ENCODE assay signal across 8 cellular contexts in genomic region chr22:21657361-21658118, GRCh38. TPM values are rescaled to one million over a fixed set of nuclear protein-coding genes. Genes with fewer than 3 reads are reported as not detected.
DNase-seq lines count a peak whose midpoint lies in the region; ATAC-seq, FAIRE-seq and TF ChIP-seq lines count a peak whose summit lies in the region.

No MANE protein-coding gene starts in this region.

- peaks cover 6% of the 10 kb centered on the region for H3K36me3 Mint-ChIP-seq in activated T-helper 2 cell treated with anti-CD3 and anti-CD28 coated beads, Interferon-gamma antibody, Interleukin-2, Interleukin-4, amounts not matched to agents 10 μg/mL and 5 μg/mL and 100 μg/mL, durations not matched to agents 14 hours and 24 hours and 36 hours (ENCODE audit: low read depth)
- no peaks in the 10 kb centered on the region for H3K36me3 Mint-ChIP-seq in progenitor cell of endocrine pancreas (ENCODE audit: insufficient read depth)

- peak; percentile 99 for DNase-seq in D721Med (ENCODE audit: insufficient read length, low spot score)
- peak; percentile 94 for DNase-seq in Karpas-422
- peak; percentile 68 for DNase-seq in RPMI7951 (ENCODE audit: low read depth)
- DNase-seq in activated T-helper 2 cell treated with anti-CD3 and anti-CD28 coated beads, Interferon-gamma antibody, Interleukin-2, Interleukin-4, amounts not matched to agents 10 μg/mL and 5 μg/mL and 100 μg/mL, durations not matched to agents 14 hours and 24 hours and 36 hours (ENCODE audit: low spot score) = peak; percentile 80
- DNase-seq in globus pallidus (ENCODE audit: low spot score) = peak; percentile 31
- DNase-seq in progenitor cell of endocrine pancreas (ENCODE audit: low spot score, unreplicated experiment) = peak; percentile 75
- peak; percentile 73 for DNase-seq in urothelium cell line (ENCODE audit: low spot score)

- H3K27ac Mint-ChIP-seq in activated T-helper 2 cell treated with anti-CD3 and anti-CD28 coated beads, Interferon-gamma antibody, Interleukin-2, Interleukin-4, amounts not matched to agents 10 μg/mL and 5 μg/mL and 100 μg/mL, durations not matched to agents 14 hours and 24 hours and 36 hours = peak overlapping the region; percentile 82
- H3K27ac Mint-ChIP-seq in progenitor cell of endocrine pancreas = peak overlapping the region; percentile 91

- H3K9ac ChIP-seq in Karpas-422 (ENCODE audit: low read length) = peak overlapping the region; percentile 79

- H3K4me1 Mint-ChIP-seq in activated T-helper 2 cell treated with anti-CD3 and anti-CD28 coated beads, Interferon-gamma antibody, Interleukin-2, Interleukin-4, amounts not matched to agents 10 μg/mL and 5 μg/mL and 100 μg/mL, durations not matched to agents 14 hours and 24 hours and 36 hours (ENCODE audit: low read depth) = peaks cover 17% of the 10 kb centered on the region
- H3K4me1 Mint-ChIP-seq in progenitor cell of endocrine pancreas (ENCODE audit: low read depth) = peaks cover 11% of the 10 kb centered on the region

- peak overlapping the region; percentile 78 for H3K4me3 ChIP-seq in Karpas-422 (ENCODE audit: low read length)

- peak; percentile 63 for ATAC-seq in GM21390 (IDR thresholded peaks at IDR 0.05; ENCODE audit: unreplicated experiment)

- no peaks in the 10 kb centered on the region for H3K27me3 ChIP-seq in Karpas-422 (ENCODE audit: low read length)

- H3K27ac ChIP-seq in Karpas-422 (ENCODE audit: low read length) = peak overlapping the region; percentile 12; the same call in 1 of the 2 replicates

- no peak for FAIRE-seq in D721Med (lab: Jason Lieb, UNC)
- no peak for FAIRE-seq in urothelium cell line (lab: Jason Lieb, UNC)

- peaks cover 27% of the 10 kb centered on the region for H3K4me1 ChIP-seq in Karpas-422 (ENCODE audit: low read length)

- peak overlapping the region; percentile 76 for H3K4me3 Mint-ChIP-seq in activated T-helper 2 cell treated with anti-CD3 and anti-CD28 coated beads, Interferon-gamma antibody, Interleukin-2, Interleukin-4, amounts not matched to agents 10 μg/mL and 5 μg/mL and 100 μg/mL, durations not matched to agents 14 hours and 24 hours and 36 hours (ENCODE audit: low read depth)
- peak overlapping the region; percentile 84 for H3K4me3 Mint-ChIP-seq in progenitor cell of endocrine pancreas (ENCODE audit: low read depth)

- no peaks in the 10 kb centered on the region for H3K9me2 ChIP-seq in Karpas-422 (replicated peaks; ENCODE audit: insufficient read depth, low read length)

- H3K9me3 Mint-ChIP-seq in activated T-helper 2 cell treated with anti-CD3 and anti-CD28 coated beads, Interferon-gamma antibody, Interleukin-2, Interleukin-4, amounts not matched to agents 10 μg/mL and 5 μg/mL and 100 μg/mL, durations not matched to agents 14 hours and 24 hours and 36 hours = no peaks in the 10 kb centered on the region
- H3K9me3 Mint-ChIP-seq in progenitor cell of endocrine pancreas (ENCODE audit: low read depth) = no peaks in the 10 kb centered on the region

- TF ChIP-seq CTCF in D721Med (IDR thresholded peaks at IDR 0.05; ENCODE audit: insufficient read depth, missing control alignments) = no peak
- TF ChIP-seq CTCF in progenitor cell of endocrine pancreas (IDR thresholded peaks at IDR 0.05; ENCODE audit: unreplicated experiment) = peak; percentile 42

- no peaks in the 10 kb centered on the region for H4K20me1 ChIP-seq in Karpas-422 (ENCODE audit: insufficient read depth, low read depth, low read length)

- peak overlapping the region; percentile 74; the same call in 1 of the 2 replicates for H2AFZ ChIP-seq in Karpas-422 (ENCODE audit: low read length)

- H3K4me2 ChIP-seq in Karpas-422 (ENCODE audit: low read depth, low read length, poor library complexity, severe bottlenecking) = peak overlapping the region; percentile 86

- no peaks in the 10 kb centered on the region for H3K27me3 Mint-ChIP-seq in activated T-helper 2 cell treated with anti-CD3 and anti-CD28 coated beads, Interferon-gamma antibody, Interleukin-2, Interleukin-4, amounts not matched to agents 10 μg/mL and 5 μg/mL and 100 μg/mL, durations not matched to agents 14 hours and 24 hours and 36 hours (ENCODE audit: low read depth)
- H3K27me3 Mint-ChIP-seq in progenitor cell of endocrine pancreas = no peaks in the 10 kb centered on the region

- H3K79me2 ChIP-seq in Karpas-422 (ENCODE audit: low read length) = peaks cover 7% of the 10 kb centered on the region

- intact Hi-C loops in activated T-helper 2 cell treated with anti-CD3 and anti-CD28 coated beads, Interferon-gamma antibody, Interleukin-2, Interleukin-4, amounts not matched to agents 10 μg/mL and 5 μg/mL and 100 μg/mL, durations not matched to agents 14 hours and 24 hours and 36 hours (cut with micrococcal nuclease) = loop anchor here (1.0 kb wide), 1 partner anchor 15 kb away; the partner anchor contains the start of gene SDF2L1

- H3K36me3 ChIP-seq in Karpas-422 (ENCODE audit: insufficient read depth, low read length) = 0 out of 2 replicates have a peak, but pooled peaks cover 4% of the 10 kb centered on the region

- H3K9me3 ChIP-seq in Karpas-422 (ENCODE audit: low read length) = no peaks in the 10 kb centered on the region

RNA-seq across cellular contexts. Expression of gene PPIL2, which starts 8.3 kb away (rescaled TPM):
- 32.8 and 39.6 TPM in 2 replicates for total RNA-seq in Karpas-422 (2014; rRNA removed; shearing (Covaris generic); ENCODE audit: low replicate concordance)
- 12.0 and 15.7 TPM in 2 replicates for total RNA-seq in RPMI7951 (2014; rRNA removed; shearing (Covaris generic))
- 53.9 and 55.4 TPM in 2 replicates for total RNA-seq in activated T-helper 2 cell treated with anti-CD3 and anti-CD28 coated beads, Interferon-gamma antibody, Interleukin-2, Interleukin-4, amounts not matched to agents 10 μg/mL and 5 μg/mL and 100 μg/mL, durations not matched to agents 14 hours and 24 hours and 36 hours
- total RNA-seq in progenitor cell of endocrine pancreas = 46.7 and 49.2 TPM in 2 replicates

RNA-seq across cellular contexts. Expression of gene SDF2L1, which starts 15.4 kb away (rescaled TPM):
- total RNA-seq in Karpas-422 (2014; rRNA removed; shearing (Covaris generic); ENCODE audit: low replicate concordance) = 19.0 and 72.9 TPM in 2 replicates
- 34.7 and 74.5 TPM in 2 replicates for total RNA-seq in RPMI7951 (2014; rRNA removed; shearing (Covaris generic))
- total RNA-seq in activated T-helper 2 cell treated with anti-CD3 and anti-CD28 coated beads, Interferon-gamma antibody, Interleukin-2, Interleukin-4, amounts not matched to agents 10 μg/mL and 5 μg/mL and 100 μg/mL, durations not matched to agents 14 hours and 24 hours and 36 hours = 95.6 and 97.9 TPM in 2 replicates
- total RNA-seq in progenitor cell of endocrine pancreas = 27.0 and 28.2 TPM in 2 replicates

RNA-seq across cellular contexts. Expression of gene CCDC116, which starts 25.0 kb away (rescaled TPM):
- total RNA-seq in Karpas-422 (2014; rRNA removed; shearing (Covaris generic); ENCODE audit: low replicate concordance) = 0.11 and 1.3 TPM in 2 replicates
- 0.10 and 0.36 TPM in 2 replicates for total RNA-seq in RPMI7951 (2014; rRNA removed; shearing (Covaris generic))
- 0.59 and 0.78 TPM in 2 replicates for total RNA-seq in activated T-helper 2 cell treated with anti-CD3 and anti-CD28 coated beads, Interferon-gamma antibody, Interleukin-2, Interleukin-4, amounts not matched to agents 10 μg/mL and 5 μg/mL and 100 μg/mL, durations not matched to agents 14 hours and 24 hours and 36 hours
- 1.3 and 1.4 TPM in 2 replicates for total RNA-seq in progenitor cell of endocrine pancreas

RNA-seq across cellular contexts. Expression of gene YDJC, which starts 27.7 kb away (rescaled TPM):
- 59.1 and 109 TPM in 2 replicates for total RNA-seq in Karpas-422 (2014; rRNA removed; shearing (Covaris generic); ENCODE audit: low replicate concordance)
- total RNA-seq in RPMI7951 (2014; rRNA removed; shearing (Covaris generic)) = 10.8 and 14.7 TPM in 2 replicates
- 44.3 and 49.6 TPM in 2 replicates for total RNA-seq in activated T-helper 2 cell treated with anti-CD3 and anti-CD28 coated beads, Interferon-gamma antibody, Interleukin-2, Interleukin-4, amounts not matched to agents 10 μg/mL and 5 μg/mL and 100 μg/mL, durations not matched to agents 14 hours and 24 hours and 36 hours
- total RNA-seq in progenitor cell of endocrine pancreas = 19.0 and 21.4 TPM in 2 replicates

Comparison
In these comparisons a context has a peak if more than half of its experiments do, and no peak if none do; other contexts are left out.
1. Peak in every context shown above with its lines: DNase-seq, ATAC-seq, H3K4me3 ChIP-seq and H3K27ac ChIP-seq.
2. DNase-seq: peak in every context shown above with its lines; median percentile 99 in D721Med; 94 in Karpas-422; 80 in activated T-helper 2 cell treated with anti-CD3 and anti-CD28 coated beads, Interferon-gamma antibody, Interleukin-2, Interleukin-4, amounts not matched to agents 10 μg/mL and 5 μg/mL and 100 μg/mL, durations not matched to agents 14 hours and 24 hours and 36 hours; 75 in progenitor cell of endocrine pancreas; 73 in urothelium cell line; 68 in RPMI7951; 31 in globus pallidus.